Comparison of ENCODE assay signal across 9 cellular contexts in genomic region chr20:1900321-1900791, GRCh38. TPM values are rescaled to one million over a fixed set of nuclear protein-coding genes. Genes with fewer than 3 reads are reported as not detected.
DNase-seq lines count a peak whose midpoint lies in the region; ATAC-seq, FAIRE-seq and TF ChIP-seq lines count a peak whose summit lies in the region.
"Had no signal": no experiment of that assay in that cellular context is flagged by ENCODE, and none has a peak within 500 bp of the region (broad histone marks: within the 10 kb centered on the region; RNA-seq: fewer than 3 reads in every experiment).

No MANE protein-coding gene starts in this region.

- intact Hi-C loops in CD8-positive, alpha-beta T cell (cut with DNase I, micrococcal nuclease), result no loop called here

- no peak overlapping the region for H3K27ac Mint-ChIP-seq in CD8-positive, alpha-beta T cell

- CTCF ChIA-PET in SK-N-SH (lab: Yijun Ruan, JAX), result interaction anchor here (0.8 to 4.4 kb wide), 8 partner anchors 12 to 272 kb away, joined by 3 to 14 read pairs (median 4); no protein-coding TSS in a partner anchor
- CTCF ChIA-PET in CD8-positive, alpha-beta T cell (lab: Charles Lee), result interaction anchor here (0.9 kb wide), 1 partner anchor 61 kb away, joined by 3 read pairs; no protein-coding TSS in a partner anchor

- no peak for TF ChIP-seq EP300 in SK-N-SH (IDR thresholded peaks at IDR 0.05; ENCODE audit: borderline replicate concordance in 1 of 2, low read depth in 1 of 2, low read length in 1 of 2)

- H3K4me3 ChIP-seq in SK-N-SH (ENCODE audit: low read depth in 2 of 2, low read length in 1 of 2) (no peak overlapping the region), fibroblast of the aortic adventitia (ENCODE audit: low read depth, low read length) (no peak overlapping the region), osteoblast (ENCODE audit: insufficient read depth, low read length) (no peak overlapping the region)
- no peak overlapping the region for H3K4me3 ChIP-seq in CD8-positive, alpha-beta T cell (ENCODE audit: low read depth, low read length)

- H3K27ac ChIP-seq in SK-N-SH (ENCODE audit: low read depth in 2 of 2, low read length in 1 of 2) (no peak overlapping the region; a peak in 1 of 4 replicates), osteoblast (ENCODE audit: low read depth, low read length) (no peak overlapping the region)
- no peak overlapping the region for H3K27ac ChIP-seq in CD8-positive, alpha-beta T cell (ENCODE audit: low read depth, low read length)

- no peak for ATAC-seq in HG03025 (IDR thresholded peaks at IDR 0.05; ENCODE audit: low FRiP score, unreplicated experiment)
- no peak for ATAC-seq in CD8-positive, alpha-beta T cell

- 27% methylated on average over 10 of the region's 10 CpGs for WGBS in SK-N-SH (ENCODE audit: low lambda C conversion rate)

- H3K4me2 ChIP-seq in SK-N-SH (no peak overlapping the region), osteoblast (ENCODE audit: insufficient read depth, low read length) (no peak overlapping the region)

- no peak for TF ChIP-seq POLR2A in GM12892 (IDR thresholded peaks at IDR 0.05; ENCODE audit: low read depth, low read length)

- H3K4me1 ChIP-seq in SK-N-SH (ENCODE audit: control insufficient read depth in 1 of 2, insufficient read depth in 2 of 2, low read depth in 1 of 2, low read length in 1 of 2) (peaks cover 13 to 32% of the 10 kb centered on the region in 2 experiments; a peak in 1 of 4 replicates), osteoblast (ENCODE audit: insufficient read depth, low read length) (peaks cover 13% of the 10 kb centered on the region)
- no peaks in the 10 kb centered on the region for H3K4me1 ChIP-seq in CD8-positive, alpha-beta T cell (ENCODE audit: insufficient read depth, low read length)

- peaks cover 3% of the 10 kb centered on the region for H3F3A ChIP-seq in SK-N-SH (replicated peaks; ENCODE audit: insufficient read depth)

- H3K27me3 ChIP-seq in SK-N-SH (ENCODE audit: insufficient read depth) (no peaks in the 10 kb centered on the region), osteoblast (ENCODE audit: insufficient read depth, low read length) (no peaks in the 10 kb centered on the region)
- peaks cover 7% of the 10 kb centered on the region for H3K27me3 ChIP-seq in CD8-positive, alpha-beta T cell (ENCODE audit: insufficient read depth, low read length)

- TF ChIP-seq RAD21 in SK-N-SH (IDR thresholded peaks at IDR 0.05; ENCODE audit: low read length), result peak; percentile 67

- H3K4me3 Mint-ChIP-seq in CD8-positive, alpha-beta T cell, result no peak overlapping the region

- H3K36me3 ChIP-seq in SK-N-SH (replicated peaks in 1 of 2; ENCODE audit: control insufficient read depth in 1 of 2, insufficient read depth in 2 of 2, low read length in 1 of 2) (no peaks in the 10 kb centered on the region), osteoblast (ENCODE audit: insufficient read depth, low read length) (peaks cover 15% of the 10 kb centered on the region)
- H3K36me3 ChIP-seq in CD8-positive, alpha-beta T cell (ENCODE audit: insufficient read depth, low read length), result no peaks in the 10 kb centered on the region

- no peak overlapping the region for H3K9ac ChIP-seq in SK-N-SH

- H3K9me3 Mint-ChIP-seq in CD8-positive, alpha-beta T cell, result no peaks in the 10 kb centered on the region

- peak; percentile 81 for DNase-seq in DMS153 (lab: John Stamatoyannopoulos, UW)
- peak; percentile 95 for DNase-seq in HuH-7.5 (ENCODE audit: low spot score)
- DNase-seq in SK-N-SH, result peak; percentile 86
- peak; percentile 87 for DNase-seq in fibroblast of the aortic adventitia (ENCODE audit: low read depth)
- DNase-seq in osteoblast (ENCODE audit: insufficient read length, low spot score, missing footprints), result peak; percentile 97
- DNase-seq in GM12892 (ENCODE audit: insufficient read length), result no peak
- no peak for DNase-seq in CD8-positive, alpha-beta T cell

- H4K20me1 ChIP-seq in SK-N-SH (ENCODE audit: insufficient read depth) (peaks cover 30% of the 10 kb centered on the region; the same call in 1 of the 2 replicates), osteoblast (ENCODE audit: insufficient read depth, low read length) (peaks cover 65% of the 10 kb centered on the region)

- no peak overlapping the region for H2AFZ ChIP-seq in SK-N-SH (ENCODE audit: low read depth)
- no peak overlapping the region for H2AFZ ChIP-seq in osteoblast (ENCODE audit: low read length)

- H3K9me3 ChIP-seq in SK-N-SH (no peaks in the 10 kb centered on the region), osteoblast (ENCODE audit: low read depth, low read length) (no peaks in the 10 kb centered on the region)
- H3K9me3 ChIP-seq in CD8-positive, alpha-beta T cell (ENCODE audit: low read length), result no peaks in the 10 kb centered on the region

- TF ChIP-seq CTCF in SK-N-SH (IDR thresholded peaks at IDR 0.05), result peak; percentile 66
- TF ChIP-seq CTCF in fibroblast of the aortic adventitia (IDR thresholded peaks at IDR 0.05; ENCODE audit: insufficient read depth, low read length), result peak; percentile 77
- TF ChIP-seq CTCF in osteoblast (IDR thresholded peaks at IDR 0.05; ENCODE audit: extremely low read depth, low read depth, low read length), result peak; percentile 64
- TF ChIP-seq CTCF in CD8-positive, alpha-beta T cell (IDR thresholded peaks at IDR 0.05), result no peak

- no peak for FAIRE-seq in GM12892 (lab: Jason Lieb, UNC)

- H3K79me2 ChIP-seq in SK-N-SH (ENCODE audit: insufficient read depth), result peaks cover 89% of the 10 kb centered on the region
- H3K79me2 ChIP-seq in osteoblast (ENCODE audit: insufficient read depth, low read length), result peaks cover 94% of the 10 kb centered on the region

- peaks cover 3% of the 10 kb centered on the region for H3K4me1 Mint-ChIP-seq in CD8-positive, alpha-beta T cell (ENCODE audit: low read depth)

- H3K36me3 Mint-ChIP-seq in CD8-positive, alpha-beta T cell, result no peaks in the 10 kb centered on the region

- POLR2A ChIA-PET in SK-N-SH (lab: Yijun Ruan, JAX), result interaction anchor here (0.9 kb wide), 1 partner anchor 59 kb away, joined by 3 read pairs; no protein-coding TSS in a partner anchor
- POLR2A ChIA-PET in CD8-positive, alpha-beta T cell (lab: Charles Lee), result no interaction called here

- H3K9me2 ChIP-seq in SK-N-SH, result no peaks in the 10 kb centered on the region

- H3K27me3 Mint-ChIP-seq in CD8-positive, alpha-beta T cell (ENCODE audit: low read depth), result peaks cover 47% of the 10 kb centered on the region

TF ChIP-seq in SK-N-SH, 30 proteins besides CTCF, POLR2A, EP300 and RAD21:
- TF ChIP-seq USF2 (IDR thresholded peaks at IDR 0.05; ENCODE audit: borderline replicate concordance, low read depth, low read length) (no peak), MEF2A (IDR thresholded peaks at IDR 0.05; ENCODE audit: borderline replicate concordance, low read depth) (no peak), SMC3 (IDR thresholded peaks at IDR 0.05; ENCODE audit: low read depth, low read length) (peak; percentile 62; the same call in 1 of the 2 replicates), POLR2AphosphoS5 (IDR thresholded peaks at IDR 0.05; ENCODE audit: low read depth, low read length) (no peak), REST (IDR thresholded peaks at IDR 0.05; ENCODE audit: low read depth, low read length) (no peak), RFX5 (IDR thresholded peaks at IDR 0.05; ENCODE audit: low read length) (0 out of 2 replicates have a peak, but pooled peaks have one; percentile 33), NFIC (IDR thresholded peaks at IDR 0.05; ENCODE audit: borderline replicate concordance) (no peak)

RNA-seq across cellular contexts. Expression of gene SIRPA, which starts 5.1 kb away (rescaled TPM):
- 6.8 and 9.1 TPM in 2 replicates for polyA plus RNA-seq in SK-N-SH (2012; rRNA removed)
- 6.5 and 8.5 TPM in 2 replicates for polyA plus RNA-seq in SK-N-SH (2012; cell fraction: cytosol; rRNA removed)
- polyA plus RNA-seq in SK-N-SH (2012; cell fraction: nucleus; rRNA removed), result 11.2 and 11.3 TPM in 2 replicates
- total RNA-seq in fibroblast of the aortic adventitia (ENCODE audit: low replicate concordance) (12.2 and 18.3 TPM in 2 replicates), osteoblast (13.8 and 15.9 TPM in 2 replicates)
- polyA plus RNA-seq in GM12892 (2012; ENCODE audit: missing spikeins), result 4.3 TPM
- total RNA-seq in CD8-positive, alpha-beta T cell, result not detected
- total RNA-seq: T-helper 1 cell treated with Interleukin-12 subunit alpha and Interleukin-12 subunit beta and Interleukin-4 antibody, amounts not matched to agents 30 ng/mL and 1 ng/mL, for 36 hours had no signal

Comparison
In these comparisons a context has a peak if more than half of its experiments do, and no peak if none do; other contexts are left out.
1. DNase-seq: peak in DMS153 (single experiment), HuH-7.5 (single experiment), SK-N-SH (single experiment), fibroblast of the aortic adventitia (single experiment) and osteoblast (single experiment); none in GM12892 (single experiment) and CD8-positive, alpha-beta T cell (0 of 7).
2. RNA of gene SIRPA, which starts 5.1 kb away (total RNA-seq): 13.8 to 15.9 TPM in osteoblast and 12.2 to 18.3 TPM in fibroblast of the aortic adventitia; not detected in CD8-positive, alpha-beta T cell; every median in the first group is over 10 times any median in the second.